In the genomic region with DNA sequence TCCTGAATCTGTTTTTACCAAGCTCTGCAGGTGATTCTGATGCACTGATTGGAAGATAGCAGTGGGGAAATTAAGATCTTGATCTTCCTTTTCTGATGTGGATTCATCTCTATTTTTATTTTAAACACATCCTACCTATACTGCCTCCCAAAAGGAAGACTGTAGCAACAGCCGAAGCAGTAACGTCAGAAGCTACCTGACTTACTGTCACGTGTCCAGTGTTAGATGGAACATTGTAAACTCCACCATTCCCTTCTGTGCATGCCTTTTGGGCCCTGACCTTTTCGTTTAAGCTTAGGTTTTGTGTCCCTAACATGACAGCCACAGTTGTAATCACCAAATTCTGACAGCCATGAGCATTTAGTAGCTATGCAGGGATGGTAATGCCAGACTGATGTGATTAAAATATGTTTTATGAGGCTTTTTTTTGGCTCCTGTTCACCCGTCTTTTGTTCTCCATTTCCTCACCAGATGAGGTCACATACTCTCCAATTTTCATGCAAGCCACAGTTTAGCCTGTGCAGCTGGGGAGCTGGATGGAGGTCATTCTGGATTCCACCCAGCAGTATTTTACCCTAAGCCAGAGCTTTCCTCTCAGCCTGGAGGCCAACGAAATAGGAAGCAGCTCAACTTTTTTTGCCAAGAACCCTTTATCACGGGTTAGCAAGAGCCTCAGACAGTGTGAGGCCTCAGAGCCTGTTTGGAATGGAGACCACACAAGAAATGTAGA, we compare ENCODE assay signal across 19 cellular contexts. TPM values are rescaled to one million over a fixed set of nuclear protein-coding genes. Genes with fewer than 3 reads are reported as not detected.
DNase-seq lines count a peak whose midpoint lies in the region; ATAC-seq and TF ChIP-seq lines count a peak whose summit lies in the region.
"Had no signal": no experiment of that assay in that cellular context is flagged by ENCODE, and none has a peak within 500 bp of the region (broad histone marks: within the 10 kb centered on the region; RNA-seq: fewer than 3 reads in every experiment).

No MANE protein-coding gene starts in this region.

- H3K9me3 ChIP-seq in upper lobe of right lung (no peaks in the 10 kb centered on the region), BE2C (no peaks in the 10 kb centered on the region)
- H3K9me3 ChIP-seq: adrenal gland, sigmoid colon had no signal

- H3K4me1 ChIP-seq in upper lobe of right lung (no peaks in the 10 kb centered on the region), BE2C (no peaks in the 10 kb centered on the region)
- H3K4me1 ChIP-seq: adrenal gland, sigmoid colon had no signal

- no peak for TF ChIP-seq CTCF in cardiac fibroblast (IDR thresholded peaks at IDR 0.05; ENCODE audit: low read depth, low read length)
- no peak for TF ChIP-seq CTCF in upper lobe of right lung (IDR thresholded peaks at IDR 0.05)
- TF ChIP-seq CTCF in BE2C (IDR thresholded peaks at IDR 0.05; ENCODE audit: low read depth, low read length) = no peak

- DNase-seq in NCI-H1092 treated with DMSO at 0.1 percent for 48 hours (lab: John Stamatoyannopoulos, UW) (peak; percentile 8), NCI-H1092 (lab: John Stamatoyannopoulos, UW) (no peak), cardiac fibroblast (ENCODE audit: low read depth in 2 of 2) (peak; percentile 72 to 73), iris pigment epithelial cell (ENCODE audit: low read depth) (peak; percentile 5), upper lobe of right lung (no peak), BE2C (no peak)
- DNase-seq in activated CD8-positive, alpha-beta memory T cell treated with anti-CD3 and anti-CD28 coated beads for 24 hours = no peak
- DNase-seq: activated CD4-positive, alpha-beta T cell treated with anti-CD3 and anti-CD28 coated beads for 48 hours; activated T-cell treated with anti-CD3 and anti-CD28 coated beads, Interleukin-2, amount 50 U/mL, for 48 hours; GOT3; naive thymus-derived CD8-positive, alpha-beta T cell; NCI-H1105; PC-9; sigmoid colon; stimulated activated naive B cell treated with anti-CD40 and anti-IgM and Interleukin-4, amounts not matched to agents 10 μg/mL and 1 μg/mL and 100 μg/mL, for 72 hours; T-helper 17 cell had no signal

- intact Hi-C loops in upper lobe of right lung (cut with DNase I) = no loop called here

- peak; percentile 24 for ATAC-seq in upper lobe of right lung
- ATAC-seq in HG02981 (IDR thresholded peaks at IDR 0.05; ENCODE audit: unreplicated experiment) = no peak
- ATAC-seq: naive thymus-derived CD8-positive, alpha-beta T cell; stimulated activated naive B cell treated with anti-CD40 and anti-IgM and Interleukin-4, amounts not matched to agents 10 μg/mL and 1 μg/mL and 100 μg/mL, for 72 hours; T-helper 17 cell had no signal

- H3K4me3 ChIP-seq in cardiac fibroblast (replicated peaks in 1 of 2; ENCODE audit: low read depth in 2 of 2, low read length in 2 of 2) (no peak overlapping the region), upper lobe of right lung (no peak overlapping the region), BE2C (ENCODE audit: low read depth, low read length) (no peak overlapping the region)
- H3K4me3 ChIP-seq: adrenal gland, PC-9, sigmoid colon had no signal

- no peaks in the 10 kb centered on the region for H3K36me3 ChIP-seq in upper lobe of right lung
- H3K36me3 ChIP-seq in BE2C = no peaks in the 10 kb centered on the region
- H3K36me3 ChIP-seq: adrenal gland, sigmoid colon had no signal

- H3K27ac ChIP-seq in upper lobe of right lung = no peak overlapping the region
- H3K27ac ChIP-seq: 22Rv1, PC-9, sigmoid colon had no signal

- peaks cover 10% of the 10 kb centered on the region for H3K27me3 ChIP-seq in upper lobe of right lung
- peaks cover 17% of the 10 kb centered on the region for H3K27me3 ChIP-seq in BE2C
- H3K27me3 ChIP-seq: adrenal gland, sigmoid colon had no signal

RNA-seq across cellular contexts. Expression of a gene that starts 15.6 kb away (rescaled TPM):
- 1.2 TPM for total RNA-seq in upper lobe of right lung
- polyA plus RNA-seq in BE2C (2012; ENCODE audit: insufficient read depth, insufficient read length, low read depth) = 2.8 TPM
- total RNA-seq: naive thymus-derived CD8-positive, alpha-beta T cell; T-helper 17 cell had no signal
- polyA plus RNA-seq: naive thymus-derived CD8-positive, alpha-beta T cell had no signal

RNA-seq across cellular contexts. Expression of a gene that starts 34.1 kb away (rescaled TPM):
- total RNA-seq in upper lobe of right lung = 394 TPM
- polyA plus RNA-seq in BE2C (2012; ENCODE audit: insufficient read depth, insufficient read length, low read depth) = 926 TPM

Comparison
In these comparisons a context has a peak if more than half of its experiments do, and no peak if none do; other contexts are left out.
1. DNase-seq: peak in NCI-H1092 treated with DMSO at 0.1 percent for 48 hours (single experiment), cardiac fibroblast (2 of 2) and iris pigment epithelial cell (single experiment); none in NCI-H1092 (single experiment), upper lobe of right lung (single experiment), activated CD8-positive, alpha-beta memory T cell treated with anti-CD3 and anti-CD28 coated beads for 24 hours (single experiment) and BE2C (single experiment).